ENCODE assay signal across 8 cellular contexts in the genomic region with DNA sequence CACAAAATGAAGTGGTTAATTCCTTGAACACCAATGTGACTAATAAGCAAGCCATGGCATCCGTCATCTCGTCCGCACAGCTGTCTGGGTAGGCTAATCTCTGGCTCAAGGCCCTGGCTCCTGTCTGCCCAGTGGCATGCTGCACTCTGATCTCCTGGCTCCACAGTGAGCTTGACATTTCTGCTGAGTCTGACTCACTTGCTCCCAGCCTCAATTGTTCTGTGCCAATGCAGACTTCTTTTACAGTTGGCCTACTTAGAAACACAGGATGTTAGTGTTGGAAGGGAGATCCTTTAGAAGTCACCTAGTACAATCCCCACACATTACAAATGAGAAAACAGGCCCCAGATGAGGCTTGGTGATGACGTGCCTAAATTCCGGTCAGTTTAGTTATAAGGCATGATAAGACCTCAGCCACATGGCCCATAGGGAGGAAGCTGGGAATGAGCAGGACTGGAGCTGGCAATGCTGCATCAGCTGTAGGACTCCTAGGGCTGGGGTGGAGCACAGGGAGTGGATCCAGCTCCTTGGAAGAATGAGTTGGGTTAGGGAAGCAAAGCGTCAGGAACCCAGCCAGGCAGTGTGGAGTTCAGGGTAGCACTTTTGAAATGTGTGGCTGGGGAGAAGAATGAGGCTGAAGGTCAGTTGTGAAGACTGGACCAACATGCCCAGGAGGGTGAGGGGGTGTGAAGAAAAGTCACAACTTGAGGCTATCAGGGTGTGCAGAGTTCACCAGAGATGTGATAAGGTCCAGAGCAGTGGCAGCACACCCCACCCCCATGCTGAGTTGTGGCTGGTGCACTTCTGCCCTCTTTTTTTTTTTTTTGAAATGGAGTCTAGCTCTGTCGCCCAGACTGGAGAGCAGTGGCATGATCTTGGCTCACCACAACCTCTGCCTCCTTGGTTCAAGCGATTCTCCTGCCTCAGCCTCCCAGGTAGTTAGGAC.
DNase-seq lines count a peak whose midpoint lies in the region; ATAC-seq, FAIRE-seq and TF ChIP-seq lines count a peak whose summit lies in the region.

No MANE protein-coding gene starts in this region.

- ATAC-seq in A549 (peak; percentile 82 to 86), GM18868 (IDR thresholded peaks at IDR 0.05; ENCODE audit: unreplicated experiment) (no peak)

- FAIRE-seq in A549 (lab: Jason Lieb, UNC) (no peak), GM12892 (lab: Jason Lieb, UNC) (no peak)

- peaks cover 37% of the 10 kb centered on the region for H3K4me1 ChIP-seq in A549

- H3K27ac ChIP-seq in A549, result peak overlapping the region; percentile 49 to 86

- peak overlapping the region; percentile 32; the same call in 2 of the 3 replicates for H3K4me2 ChIP-seq in A549

- TF ChIP-seq CTCF in A549 (IDR thresholded peaks at IDR 0.05), result no peak
- no peak for TF ChIP-seq CTCF in epithelial cell of proximal tubule (conservative IDR thresholded peaks at IDR 0.05; ENCODE audit: low read depth, low read length)

- no peaks in the 10 kb centered on the region for H3K9me3 ChIP-seq in A549

- WGBS in A549 (ENCODE audit: missing lambda C conversion rate), result 66% methylated on average over 8 of the region's 8 CpGs

- H3K4me3 ChIP-seq in A549 (no peak overlapping the region), epithelial cell of proximal tubule (ENCODE audit: low read depth, low read length) (no peak overlapping the region)

- peak in 1 of 2 experiments; percentile 29; a peak in 1 of 5 replicates for TF ChIP-seq EP300 in A549 (IDR thresholded peaks at IDR 0.05)

- TF ChIP-seq POLR2A in A549 (IDR thresholded peaks at IDR 0.05; ENCODE audit: low read length), result no peak
- TF ChIP-seq POLR2A in GM12892 (IDR thresholded peaks at IDR 0.05; ENCODE audit: low read depth, low read length), result no peak

- DNase-seq in A549 (ENCODE audit: low read depth in 1 of 2, low spot score in 1 of 2), result peak in 1 of 2 experiments; percentile 67
- peak; percentile 99 for DNase-seq in OCI-M1 (lab: John Stamatoyannopoulos, UW)
- DNase-seq in epithelial cell of proximal tubule (ENCODE audit: low read depth), result peak; percentile 97
- peak; percentile 78 for DNase-seq in mucosa of gallbladder (ENCODE audit: low spot score)
- DNase-seq in stimulated activated CD4-positive, alpha-beta T cell treated with anti-CD3 and anti-CD28 coated beads, Interleukin-4, amount 100 ng/mL, for 24 hours, result no peak
- no peak for DNase-seq in retina
- DNase-seq in GM12892 (ENCODE audit: insufficient read length), result no peak

- POLR2A ChIA-PET in A549 (lab: Yijun Ruan, JAX), result interaction anchor here (0.8 to 1.3 kb wide), 4 partner anchors 13 to 105 kb away, joined by 3 to 5 read pairs (median 4); no protein-coding TSS in a partner anchor

- TF ChIP-seq RAD21 in A549 (conservative IDR thresholded peaks at IDR 0.05 in 1 of 2, IDR thresholded peaks at IDR 0.05 in 1 of 2), result no peak

- CTCF ChIA-PET in A549 (lab: Yijun Ruan, JAX), result interaction anchor here (0.7 to 2.0 kb wide), 8 partner anchors 12 to 132 kb away, joined by 3 to 12 read pairs (median 4); no protein-coding TSS in a partner anchor

TF ChIP-seq in A549, 52 proteins besides CTCF, POLR2A, EP300 and RAD21:
- TF ChIP-seq MAFK (IDR thresholded peaks at IDR 0.05; ENCODE audit: partially characterized antibody) (peak; percentile 37), FOSL2 (IDR thresholded peaks at IDR 0.05) (no peak), FOSL2 (CRISPR knock-in tag; IDR thresholded peaks at IDR 0.05) (peak; percentile 38; the same call in 1 of the 2 replicates), CHD2 (IDR thresholded peaks at IDR 0.05; ENCODE audit: low read length, partially characterized antibody) (no peak), KDM1A (IDR thresholded peaks at IDR 0.05; ENCODE audit: low read depth) (no peak), GATA3 (IDR thresholded peaks at IDR 0.05; ENCODE audit: borderline replicate concordance) (peak; percentile 38; the same call in 1 of the 2 replicates), JUN (IDR thresholded peaks at IDR 0.05) (peak in 1 of 2 experiments; percentile 27; a peak in 1 of 5 replicates)
TF ChIP-seq in A549: peak in this region for 4.

Comparison
In these comparisons a context has a peak if more than half of its experiments do, and no peak if none do; other contexts are left out.
1. DNase-seq: peak in OCI-M1 (single experiment), epithelial cell of proximal tubule (single experiment) and mucosa of gallbladder (single experiment); none in stimulated activated CD4-positive, alpha-beta T cell treated with anti-CD3 and anti-CD28 coated beads, Interleukin-4, amount 100 ng/mL, for 24 hours (single experiment), retina (single experiment) and GM12892 (single experiment).